ENCODE assay signal across 1 cellular context in genomic region chr15:79310985-79311900, GRCh38.
TF ChIP-seq lines count a peak whose summit lies in the region.

TSS of gene TMED3 (plus strand) at chr15:79311112. CDS start at chr15:79311250, 138 bp downstream.

TF ChIP-seq in HepG2, 621 proteins besides CTCF, POLR2A, EP300 and RAD21 (continued from another document and continues in another):
- TF ChIP-seq, protein P1, sequence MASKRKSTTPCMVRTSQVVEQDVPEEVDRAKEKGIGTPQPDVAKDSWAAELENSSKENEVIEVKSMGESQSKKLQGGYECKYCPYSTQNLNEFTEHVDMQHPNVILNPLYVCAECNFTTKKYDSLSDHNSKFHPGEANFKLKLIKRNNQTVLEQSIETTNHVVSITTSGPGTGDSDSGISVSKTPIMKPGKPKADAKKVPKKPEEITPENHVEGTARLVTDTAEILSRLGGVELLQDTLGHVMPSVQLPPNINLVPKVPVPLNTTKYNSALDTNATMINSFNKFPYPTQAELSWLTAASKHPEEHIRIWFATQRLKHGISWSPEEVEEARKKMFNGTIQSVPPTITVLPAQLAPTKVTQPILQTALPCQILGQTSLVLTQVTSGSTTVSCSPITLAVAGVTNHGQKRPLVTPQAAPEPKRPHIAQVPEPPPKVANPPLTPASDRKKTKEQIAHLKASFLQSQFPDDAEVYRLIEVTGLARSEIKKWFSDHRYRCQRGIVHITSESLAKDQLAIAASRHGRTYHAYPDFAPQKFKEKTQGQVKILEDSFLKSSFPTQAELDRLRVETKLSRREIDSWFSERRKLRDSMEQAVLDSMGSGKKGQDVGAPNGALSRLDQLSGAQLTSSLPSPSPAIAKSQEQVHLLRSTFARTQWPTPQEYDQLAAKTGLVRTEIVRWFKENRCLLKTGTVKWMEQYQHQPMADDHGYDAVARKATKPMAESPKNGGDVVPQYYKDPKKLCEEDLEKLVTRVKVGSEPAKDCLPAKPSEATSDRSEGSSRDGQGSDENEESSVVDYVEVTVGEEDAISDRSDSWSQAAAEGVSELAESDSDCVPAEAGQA (IDR thresholded peaks at IDR 0.05; ENCODE audit: low read depth): no peak
- TF ChIP-seq, protein P1 (CRISPR knock-in tag; IDR thresholded peaks at IDR 0.05; ENCODE audit: borderline replicate concordance): 0 out of 2 replicates have a peak, but pooled peaks have one; percentile 28
- 0 out of 2 replicates have a peak, but pooled peaks have one; percentile 68 for TF ChIP-seq ZSCAN29 (CRISPR knock-in tag; conservative IDR thresholded peaks at IDR 0.05)
- TF ChIP-seq ZMAT3 (CRISPR knock-in tag; conservative IDR thresholded peaks at IDR 0.05): peak; percentile 39; the same call in 1 of the 2 replicates
- peak; percentile 91 for TF ChIP-seq ZNF547 (CRISPR knock-in tag; IDR thresholded peaks at IDR 0.05)
- 0 out of 2 replicates have a peak, but pooled peaks have one; percentile 36 for TF ChIP-seq ZNF777 (CRISPR knock-in tag; IDR thresholded peaks at IDR 0.05)
- peak; percentile 67 for TF ChIP-seq HOXA3 (CRISPR knock-in tag; IDR thresholded peaks at IDR 0.05)
- peak; percentile 66; the same call in 1 of the 2 replicates for TF ChIP-seq MAZ (IDR thresholded peaks at IDR 0.05; ENCODE audit: borderline replicate concordance, low read depth, low read length)
- TF ChIP-seq MAZ (CRISPR knock-in tag; IDR thresholded peaks at IDR 0.05; ENCODE audit: low read depth): peak; percentile 58
- TF ChIP-seq ETV5 (CRISPR knock-in tag; IDR thresholded peaks at IDR 0.05; ENCODE audit: borderline replicate concordance): peak; percentile 78
- TF ChIP-seq NRL (CRISPR knock-in tag; IDR thresholded peaks at IDR 0.05; ENCODE audit: borderline replicate concordance): peak; percentile 70
- TF ChIP-seq, protein P2, sequence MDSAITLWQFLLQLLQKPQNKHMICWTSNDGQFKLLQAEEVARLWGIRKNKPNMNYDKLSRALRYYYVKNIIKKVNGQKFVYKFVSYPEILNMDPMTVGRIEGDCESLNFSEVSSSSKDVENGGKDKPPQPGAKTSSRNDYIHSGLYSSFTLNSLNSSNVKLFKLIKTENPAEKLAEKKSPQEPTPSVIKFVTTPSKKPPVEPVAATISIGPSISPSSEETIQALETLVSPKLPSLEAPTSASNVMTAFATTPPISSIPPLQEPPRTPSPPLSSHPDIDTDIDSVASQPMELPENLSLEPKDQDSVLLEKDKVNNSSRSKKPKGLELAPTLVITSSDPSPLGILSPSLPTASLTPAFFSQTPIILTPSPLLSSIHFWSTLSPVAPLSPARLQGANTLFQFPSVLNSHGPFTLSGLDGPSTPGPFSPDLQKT (CRISPR knock-in tag; IDR thresholded peaks at IDR 0.05; ENCODE audit: borderline replicate concordance): no peak
- peak; percentile 89; the same call in 1 of the 2 replicates for TF ChIP-seq ZNF556 (CRISPR knock-in tag; IDR thresholded peaks at IDR 0.05; ENCODE audit: borderline replicate concordance)
- TF ChIP-seq ISX (CRISPR knock-in tag; conservative IDR thresholded peaks at IDR 0.05): 0 out of 2 replicates have a peak, but pooled peaks have one; percentile 58
- TF ChIP-seq ZMYM4 (CRISPR knock-in tag; IDR thresholded peaks at IDR 0.05): peak; percentile 46; the same call in 1 of the 2 replicates
- peak; percentile 34 for TF ChIP-seq YY1 (IDR thresholded peaks at IDR 0.05; ENCODE audit: insufficient read depth, insufficient replicate concordance, low read depth, low read length)
- TF ChIP-seq ZNF724P (CRISPR knock-in tag; IDR thresholded peaks at IDR 0.05; ENCODE audit: borderline replicate concordance): 0 out of 2 replicates have a peak, but pooled peaks have one; percentile 41
- TF ChIP-seq BRD4 (CRISPR knock-in tag; IDR thresholded peaks at IDR 0.05): peak; percentile 85
- peak; percentile 88; the same call in 1 of the 2 replicates for TF ChIP-seq GTF3A (CRISPR knock-in tag; conservative IDR thresholded peaks at IDR 0.05)
- TF ChIP-seq ZNF597 (CRISPR knock-in tag; IDR thresholded peaks at IDR 0.05): no peak
- no peak for TF ChIP-seq AGO2 (optimal IDR thresholded peaks at IDR 0.05; ENCODE audit: low read depth, low read length)
- TF ChIP-seq, protein P3, sequence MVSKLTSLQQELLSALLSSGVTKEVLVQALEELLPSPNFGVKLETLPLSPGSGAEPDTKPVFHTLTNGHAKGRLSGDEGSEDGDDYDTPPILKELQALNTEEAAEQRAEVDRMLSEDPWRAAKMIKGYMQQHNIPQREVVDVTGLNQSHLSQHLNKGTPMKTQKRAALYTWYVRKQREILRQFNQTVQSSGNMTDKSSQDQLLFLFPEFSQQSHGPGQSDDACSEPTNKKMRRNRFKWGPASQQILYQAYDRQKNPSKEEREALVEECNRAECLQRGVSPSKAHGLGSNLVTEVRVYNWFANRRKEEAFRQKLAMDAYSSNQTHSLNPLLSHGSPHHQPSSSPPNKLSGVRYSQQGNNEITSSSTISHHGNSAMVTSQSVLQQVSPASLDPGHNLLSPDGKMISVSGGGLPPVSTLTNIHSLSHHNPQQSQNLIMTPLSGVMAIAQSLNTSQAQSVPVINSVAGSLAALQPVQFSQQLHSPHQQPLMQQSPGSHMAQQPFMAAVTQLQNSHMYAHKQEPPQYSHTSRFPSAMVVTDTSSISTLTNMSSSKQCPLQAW (CRISPR knock-in tag; IDR thresholded peaks at IDR 0.05): peak; percentile 64; the same call in 1 of the 2 replicates
- no peak for TF ChIP-seq TP53 (CRISPR knock-in tag; conservative IDR thresholded peaks at IDR 0.05)
- peak; percentile 23 for TF ChIP-seq ZNF781 (CRISPR knock-in tag; IDR thresholded peaks at IDR 0.05; ENCODE audit: borderline replicate concordance, not compliant biosample characterization)
- 0 out of 2 replicates have a peak, but pooled peaks have one; percentile 50 for TF ChIP-seq MAF1 (CRISPR knock-in tag; IDR thresholded peaks at IDR 0.05; ENCODE audit: borderline replicate concordance)
- TF ChIP-seq ZNF124 (CRISPR knock-in tag; IDR thresholded peaks at IDR 0.05): 0 out of 2 replicates have a peak, but pooled peaks have one; percentile 19
- TF ChIP-seq, protein P4, sequence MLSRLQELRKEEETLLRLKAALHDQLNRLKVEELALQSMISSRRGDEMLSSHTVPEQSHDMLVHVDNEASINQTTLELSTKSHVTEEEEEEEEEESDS (CRISPR knock-in tag; IDR thresholded peaks at IDR 0.05; ENCODE audit: borderline replicate concordance): peak; percentile 48; the same call in 1 of the 2 replicates
- TF ChIP-seq, protein P5, sequence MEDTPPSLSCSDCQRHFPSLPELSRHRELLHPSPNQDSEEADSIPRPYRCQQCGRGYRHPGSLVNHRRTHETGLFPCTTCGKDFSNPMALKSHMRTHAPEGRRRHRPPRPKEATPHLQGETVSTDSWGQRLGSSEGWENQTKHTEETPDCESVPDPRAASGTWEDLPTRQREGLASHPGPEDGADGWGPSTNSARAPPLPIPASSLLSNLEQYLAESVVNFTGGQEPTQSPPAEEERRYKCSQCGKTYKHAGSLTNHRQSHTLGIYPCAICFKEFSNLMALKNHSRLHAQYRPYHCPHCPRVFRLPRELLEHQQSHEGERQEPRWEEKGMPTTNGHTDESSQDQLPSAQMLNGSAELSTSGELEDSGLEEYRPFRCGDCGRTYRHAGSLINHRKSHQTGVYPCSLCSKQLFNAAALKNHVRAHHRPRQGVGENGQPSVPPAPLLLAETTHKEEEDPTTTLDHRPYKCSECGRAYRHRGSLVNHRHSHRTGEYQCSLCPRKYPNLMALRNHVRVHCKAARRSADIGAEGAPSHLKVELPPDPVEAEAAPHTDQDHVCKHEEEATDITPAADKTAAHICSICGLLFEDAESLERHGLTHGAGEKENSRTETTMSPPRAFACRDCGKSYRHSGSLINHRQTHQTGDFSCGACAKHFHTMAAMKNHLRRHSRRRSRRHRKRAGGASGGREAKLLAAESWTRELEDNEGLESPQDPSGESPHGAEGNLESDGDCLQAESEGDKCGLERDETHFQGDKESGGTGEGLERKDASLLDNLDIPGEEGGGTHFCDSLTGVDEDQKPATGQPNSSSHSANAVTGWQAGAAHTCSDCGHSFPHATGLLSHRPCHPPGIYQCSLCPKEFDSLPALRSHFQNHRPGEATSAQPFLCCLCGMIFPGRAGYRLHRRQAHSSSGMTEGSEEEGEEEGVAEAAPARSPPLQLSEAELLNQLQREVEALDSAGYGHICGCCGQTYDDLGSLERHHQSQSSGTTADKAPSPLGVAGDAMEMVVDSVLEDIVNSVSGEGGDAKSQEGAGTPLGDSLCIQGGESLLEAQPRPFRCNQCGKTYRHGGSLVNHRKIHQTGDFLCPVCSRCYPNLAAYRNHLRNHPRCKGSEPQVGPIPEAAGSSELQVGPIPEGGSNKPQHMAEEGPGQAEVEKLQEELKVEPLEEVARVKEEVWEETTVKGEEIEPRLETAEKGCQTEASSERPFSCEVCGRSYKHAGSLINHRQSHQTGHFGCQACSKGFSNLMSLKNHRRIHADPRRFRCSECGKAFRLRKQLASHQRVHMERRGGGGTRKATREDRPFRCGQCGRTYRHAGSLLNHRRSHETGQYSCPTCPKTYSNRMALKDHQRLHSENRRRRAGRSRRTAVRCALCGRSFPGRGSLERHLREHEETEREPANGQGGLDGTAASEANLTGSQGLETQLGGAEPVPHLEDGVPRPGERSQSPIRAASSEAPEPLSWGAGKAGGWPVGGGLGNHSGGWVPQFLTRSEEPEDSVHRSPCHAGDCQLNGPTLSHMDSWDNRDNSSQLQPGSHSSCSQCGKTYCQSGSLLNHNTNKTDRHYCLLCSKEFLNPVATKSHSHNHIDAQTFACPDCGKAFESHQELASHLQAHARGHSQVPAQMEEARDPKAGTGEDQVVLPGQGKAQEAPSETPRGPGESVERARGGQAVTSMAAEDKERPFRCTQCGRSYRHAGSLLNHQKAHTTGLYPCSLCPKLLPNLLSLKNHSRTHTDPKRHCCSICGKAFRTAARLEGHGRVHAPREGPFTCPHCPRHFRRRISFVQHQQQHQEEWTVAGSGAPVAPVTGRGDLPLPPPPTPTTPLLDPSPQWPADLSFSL (CRISPR knock-in tag; IDR thresholded peaks at IDR 0.05): no peak
- 0 out of 2 replicates have a peak, but pooled peaks have one; percentile 44 for TF ChIP-seq ARNTL (CRISPR knock-in tag; IDR thresholded peaks at IDR 0.05)
- peak; percentile 38; the same call in 1 of the 2 replicates for TF ChIP-seq CENPT (CRISPR knock-in tag; IDR thresholded peaks at IDR 0.05; ENCODE audit: low read depth)
- peak; percentile 56 for TF ChIP-seq ZEB1 (IDR thresholded peaks at IDR 0.05; ENCODE audit: insufficient replicate concordance, low read depth)
- peak; percentile 52; the same call in 1 of the 2 replicates for TF ChIP-seq ZNF703 (CRISPR knock-in tag; IDR thresholded peaks at IDR 0.05; ENCODE audit: borderline replicate concordance)
- peak; percentile 48; the same call in 1 of the 2 replicates for TF ChIP-seq ZNF558 (CRISPR knock-in tag; IDR thresholded peaks at IDR 0.05; ENCODE audit: borderline replicate concordance)
- peak; percentile 94 for TF ChIP-seq ZNF274 (CRISPR knock-in tag; IDR thresholded peaks at IDR 0.05)
- peak; percentile 14; the same call in 1 of the 2 replicates for TF ChIP-seq ZBTB33 (CRISPR knock-in tag; IDR thresholded peaks at IDR 0.05)
- TF ChIP-seq ZNF841 (CRISPR knock-in tag; IDR thresholded peaks at IDR 0.05; ENCODE audit: borderline replicate concordance): no peak
- TF ChIP-seq EHMT2 (IDR thresholded peaks at IDR 0.05; ENCODE audit: borderline replicate concordance, low read depth, low read length): no peak
- peak; percentile 73 for TF ChIP-seq TARDBP (CRISPR knock-in tag; IDR thresholded peaks at IDR 0.05)
- TF ChIP-seq, protein P6, sequence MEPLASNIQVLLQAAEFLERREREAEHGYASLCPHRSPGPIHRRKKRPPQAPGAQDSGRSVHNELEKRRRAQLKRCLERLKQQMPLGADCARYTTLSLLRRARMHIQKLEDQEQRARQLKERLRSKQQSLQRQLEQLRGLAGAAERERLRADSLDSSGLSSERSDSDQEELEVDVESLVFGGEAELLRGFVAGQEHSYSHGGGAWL (CRISPR knock-in tag; IDR thresholded peaks at IDR 0.05): peak; percentile 29; the same call in 1 of the 2 replicates
- peak; percentile 95 for TF ChIP-seq MYC (CRISPR knock-in tag; IDR thresholded peaks at IDR 0.05; ENCODE audit: borderline replicate concordance)
- peak; percentile 58 for TF ChIP-seq ASH2L (IDR thresholded peaks at IDR 0.05; ENCODE audit: insufficient read length, low read depth, low read length)
- TF ChIP-seq KMT2A (CRISPR knock-in tag; IDR thresholded peaks at IDR 0.05): peak; percentile 91
- no peak for TF ChIP-seq IKZF1 (IDR thresholded peaks at IDR 0.05)
- TF ChIP-seq ATF7-NPFF (CRISPR knock-in tag; IDR thresholded peaks at IDR 0.05; ENCODE audit: low read depth): 0 out of 2 replicates have a peak, but pooled peaks have one; percentile 78
- TF ChIP-seq ZNF83 (CRISPR knock-in tag; IDR thresholded peaks at IDR 0.05; ENCODE audit: borderline replicate concordance): 0 out of 2 replicates have a peak, but pooled peaks have one; percentile 28
